In the genomic region with DNA sequence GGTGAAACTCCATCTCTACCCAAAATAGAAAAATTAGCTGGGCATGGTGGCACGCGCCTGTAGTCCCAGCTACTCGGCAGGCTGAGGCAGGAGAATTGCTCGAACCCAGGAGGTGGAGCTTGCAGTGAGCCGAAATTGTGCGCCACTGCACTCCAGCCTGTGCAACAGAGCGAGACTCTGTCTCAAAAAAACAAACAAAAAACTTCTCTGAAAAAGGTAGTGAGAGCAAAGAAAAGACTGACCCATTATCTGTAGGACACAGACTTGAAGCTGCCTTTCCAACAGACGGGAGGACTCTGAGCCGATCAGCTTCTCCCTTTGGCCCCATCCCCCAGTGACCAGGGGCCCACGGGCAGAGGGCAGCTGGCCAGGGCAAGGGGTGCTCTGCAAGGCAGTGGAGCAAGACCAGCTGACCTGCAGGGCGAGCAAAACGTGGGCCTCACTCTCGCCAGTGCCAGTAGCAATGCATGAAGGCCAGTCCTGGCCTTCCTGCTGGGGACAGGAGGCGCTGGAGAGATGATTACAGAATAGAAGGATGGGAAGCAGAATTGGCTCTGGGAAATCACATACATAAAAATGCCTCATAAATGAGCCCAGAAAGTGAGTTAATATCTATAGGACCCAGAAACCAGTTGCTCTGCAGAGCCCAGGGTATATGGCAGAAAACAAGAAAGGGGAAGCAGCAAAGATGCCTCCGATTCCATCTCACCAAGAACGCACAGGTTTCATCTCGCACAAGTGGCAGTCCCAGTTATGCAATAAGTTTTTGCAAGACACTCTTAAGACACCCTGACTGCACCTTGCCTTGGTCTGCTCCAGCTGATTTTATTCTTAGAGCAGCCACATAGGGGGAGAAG, we compare ENCODE assay signal across 6 cellular contexts. TPM values are rescaled to one million over a fixed set of nuclear protein-coding genes. Genes with fewer than 3 reads are reported as not detected.
DNase-seq lines count a peak whose midpoint lies in the region; ATAC-seq and TF ChIP-seq lines count a peak whose summit lies in the region.

No MANE protein-coding gene starts in this region.

- H3K4me3 ChIP-seq in choroid plexus epithelial cell (ENCODE audit: low read depth, low read length) (peak overlapping the region; percentile 35), skeletal muscle tissue (ENCODE audit: low read length in 3 of 3) (peak overlapping the region; percentile 93 to 99 (median 97))

- H3K9me3 ChIP-seq in skeletal muscle tissue (ENCODE audit: control insufficient read depth in 3 of 3, low read length in 3 of 3) = no peaks in the 10 kb centered on the region

- peak overlapping the region; percentile 69 for H3K27ac ChIP-seq in skeletal muscle tissue (ENCODE audit: low read depth, low read length)

- peaks cover 17 to 22% (median 19%) of the 10 kb centered on the region in 3 donors for H3K36me3 ChIP-seq in skeletal muscle tissue (ENCODE audit: control insufficient read depth in 3 of 3, insufficient read depth in 3 of 3, low read length in 3 of 3)

- H3K27me3 ChIP-seq in skeletal muscle tissue (ENCODE audit: control insufficient read depth in 3 of 3, insufficient read depth in 3 of 3, low read length in 3 of 3) = no peaks in the 10 kb centered on the region

- peaks cover 72 to 84% (median 76%) of the 10 kb centered on the region in 3 donors for H3K4me1 ChIP-seq in skeletal muscle tissue (ENCODE audit: control insufficient read depth in 3 of 3, insufficient read depth in 3 of 3, low read length in 3 of 3)

- peak; percentile 26 for TF ChIP-seq CTCF in choroid plexus epithelial cell (conservative IDR thresholded peaks at IDR 0.05; ENCODE audit: low read depth, low read length)

- DNase-seq in MV-4-11 (lab: John Stamatoyannopoulos, UW) (peak; percentile 89), choroid plexus epithelial cell (ENCODE audit: low read depth) (no peak), NCI-H2107 treated with DMSO at 0.1 percent for 48 hours (lab: John Stamatoyannopoulos, UW; ENCODE audit: unreplicated experiment) (no peak), D341Med (ENCODE audit: low spot score) (no peak)

- ATAC-seq in GM18519 (IDR thresholded peaks at IDR 0.05; ENCODE audit: low FRiP score, unreplicated experiment) = no peak

- peak overlapping the region; percentile 87 to 98 (median 93) for H3K9ac ChIP-seq in skeletal muscle tissue (ENCODE audit: low read depth in 1 of 3, low read length in 3 of 3)

RNA-seq across cellular contexts. Expression of a gene that starts 2.8 kb away (rescaled TPM):
- total RNA-seq in skeletal muscle tissue = 28.2 TPM

RNA-seq across cellular contexts. Expression of a gene that starts 31.1 kb away (rescaled TPM):
- under 0.01 TPM for total RNA-seq in skeletal muscle tissue

RNA-seq across cellular contexts. Expression of a gene that starts 41.4 kb away (rescaled TPM):
- 3.1 TPM for total RNA-seq in skeletal muscle tissue

RNA-seq across cellular contexts. Expression of a gene that starts 48.9 kb away (rescaled TPM):
- 6.3 TPM for total RNA-seq in skeletal muscle tissue
